2 cellular contexts compared by ENCODE assay signal in the genomic region with DNA sequence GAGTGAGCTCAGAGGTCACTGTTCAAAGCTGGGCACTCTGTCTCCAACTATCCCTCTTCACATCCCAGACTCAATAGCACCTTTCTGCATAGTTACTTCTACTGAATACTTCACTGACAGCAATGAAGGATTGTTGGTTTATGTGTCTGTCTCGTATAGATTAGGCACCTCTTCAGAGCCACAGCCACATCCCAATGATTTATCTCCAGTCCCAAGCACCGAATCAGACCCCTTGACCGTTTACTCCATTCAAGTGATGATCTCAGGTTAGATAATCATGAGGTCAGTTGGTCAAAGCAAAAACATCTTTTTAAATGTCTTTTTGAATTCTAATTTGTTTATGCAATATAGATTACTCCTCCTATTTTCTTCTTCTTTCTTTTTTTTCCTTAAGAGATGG.
TF ChIP-seq lines count a peak whose summit lies in the region.

No MANE protein-coding gene starts in this region.

TF ChIP-seq in K562, 482 proteins besides CTCF, POLR2A, EP300 and RAD21 (continues in another document):
- TF ChIP-seq, protein P1, sequence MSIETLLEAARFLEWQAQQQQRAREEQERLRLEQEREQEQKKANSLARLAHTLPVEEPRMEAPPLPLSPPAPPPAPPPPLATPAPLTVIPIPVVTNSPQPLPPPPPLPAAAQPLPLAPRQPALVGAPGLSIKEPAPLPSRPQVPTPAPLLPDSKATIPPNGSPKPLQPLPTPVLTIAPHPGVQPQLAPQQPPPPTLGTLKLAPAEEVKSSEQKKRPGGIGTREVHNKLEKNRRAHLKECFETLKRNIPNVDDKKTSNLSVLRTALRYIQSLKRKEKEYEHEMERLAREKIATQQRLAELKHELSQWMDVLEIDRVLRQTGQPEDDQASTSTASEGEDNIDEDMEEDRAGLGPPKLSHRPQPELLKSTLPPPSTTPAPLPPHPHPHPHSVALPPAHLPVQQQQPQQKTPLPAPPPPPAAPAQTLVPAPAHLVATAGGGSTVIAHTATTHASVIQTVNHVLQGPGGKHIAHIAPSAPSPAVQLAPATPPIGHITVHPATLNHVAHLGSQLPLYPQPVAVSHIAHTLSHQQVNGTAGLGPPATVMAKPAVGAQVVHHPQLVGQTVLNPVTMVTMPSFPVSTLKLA (conservative IDR thresholded peaks at IDR 0.05) = 0 out of 4 replicates have a peak, but pooled peaks of 1 of the 2 experiments have one; percentile 29
- TF ChIP-seq, protein P2, sequence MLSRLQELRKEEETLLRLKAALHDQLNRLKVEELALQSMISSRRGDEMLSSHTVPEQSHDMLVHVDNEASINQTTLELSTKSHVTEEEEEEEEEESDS (CRISPR knock-in tag; IDR thresholded peaks at IDR 0.05) = no peak
- TF ChIP-seq POLR2AphosphoS5 (IDR thresholded peaks at IDR 0.05; ENCODE audit: control insufficient read depth, insufficient read depth, low read depth, low read length) (peak; percentile 55), KDM1A (IDR thresholded peaks at IDR 0.05) (peak; percentile 85 to 87), TRIM28 (IDR thresholded peaks at IDR 0.05) (no peak), NR1H2 (CRISPR knock-in tag; IDR thresholded peaks at IDR 0.05) (no peak), FOXK2 (conservative IDR thresholded peaks at IDR 0.05 in 1 of 2, IDR thresholded peaks at IDR 0.05 in 1 of 2; ENCODE audit: low read depth in 2 of 2) (peak; percentile 47 to 60; a peak in 2 of 4 replicates), FOSL1 (tag; conservative IDR thresholded peaks at IDR 0.05) (peak; percentile 92), SMAD4 (CRISPR knock-in tag; conservative IDR thresholded peaks at IDR 0.05) (peak; percentile 52), NBN (IDR thresholded peaks at IDR 0.05; ENCODE audit: low read depth) (no peak), MTA2 (IDR thresholded peaks at IDR 0.05; ENCODE audit: low read depth) (peak; percentile 72), NR2C2 (CRISPR knock-in tag; IDR thresholded peaks at IDR 0.05) (no peak), NR2C2 (tag; IDR thresholded peaks at IDR 0.05) (0 out of 2 replicates have a peak, but pooled peaks have one; percentile 23), MEIS2 (IDR thresholded peaks at IDR 0.05; ENCODE audit: partially characterized antibody) (peak; percentile 98), CBX2 (IDR thresholded peaks at IDR 0.05; ENCODE audit: insufficient read depth, low read length, poor library complexity, severe bottlenecking) (no peak), ZNF347 (CRISPR knock-in tag; IDR thresholded peaks at IDR 0.05; ENCODE audit: low read depth) (no peak), NCOA2 (IDR thresholded peaks at IDR 0.05; ENCODE audit: partially characterized antibody in 2 of 2) (no peak), KAT2B (IDR thresholded peaks at IDR 0.05; ENCODE audit: low read depth, low read length) (no peak), ERF (CRISPR knock-in tag; IDR thresholded peaks at IDR 0.05) (no peak)
- TF ChIP-seq, protein P3, sequence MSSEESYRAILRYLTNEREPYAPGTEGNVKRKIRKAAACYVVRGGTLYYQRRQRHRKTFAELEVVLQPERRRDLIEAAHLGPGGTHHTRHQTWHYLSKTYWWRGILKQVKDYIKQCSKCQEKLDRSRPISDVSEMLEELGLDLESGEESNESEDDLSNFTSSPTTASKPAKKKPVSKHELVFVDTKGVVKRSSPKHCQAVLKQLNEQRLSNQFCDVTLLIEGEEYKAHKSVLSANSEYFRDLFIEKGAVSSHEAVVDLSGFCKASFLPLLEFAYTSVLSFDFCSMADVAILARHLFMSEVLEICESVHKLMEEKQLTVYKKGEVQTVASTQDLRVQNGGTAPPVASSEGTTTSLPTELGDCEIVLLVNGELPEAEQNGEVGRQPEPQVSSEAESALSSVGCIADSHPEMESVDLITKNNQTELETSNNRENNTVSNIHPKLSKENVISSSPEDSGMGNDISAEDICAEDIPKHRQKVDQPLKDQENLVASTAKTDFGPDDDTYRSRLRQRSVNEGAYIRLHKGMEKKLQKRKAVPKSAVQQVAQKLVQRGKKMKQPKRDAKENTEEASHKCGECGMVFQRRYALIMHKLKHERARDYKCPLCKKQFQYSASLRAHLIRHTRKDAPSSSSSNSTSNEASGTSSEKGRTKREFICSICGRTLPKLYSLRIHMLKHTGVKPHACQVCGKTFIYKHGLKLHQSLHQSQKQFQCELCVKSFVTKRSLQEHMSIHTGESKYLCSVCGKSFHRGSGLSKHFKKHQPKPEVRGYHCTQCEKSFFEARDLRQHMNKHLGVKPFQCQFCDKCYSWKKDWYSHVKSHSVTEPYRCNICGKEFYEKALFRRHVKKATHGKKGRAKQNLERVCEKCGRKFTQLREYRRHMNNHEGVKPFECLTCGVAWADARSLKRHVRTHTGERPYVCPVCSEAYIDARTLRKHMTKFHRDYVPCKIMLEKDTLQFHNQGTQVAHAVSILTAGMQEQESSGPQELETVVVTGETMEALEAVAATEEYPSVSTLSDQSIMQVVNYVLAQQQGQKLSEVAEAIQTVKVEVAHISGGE (CRISPR knock-in tag; IDR thresholded peaks at IDR 0.05) = no peak
- TF ChIP-seq, protein P4, sequence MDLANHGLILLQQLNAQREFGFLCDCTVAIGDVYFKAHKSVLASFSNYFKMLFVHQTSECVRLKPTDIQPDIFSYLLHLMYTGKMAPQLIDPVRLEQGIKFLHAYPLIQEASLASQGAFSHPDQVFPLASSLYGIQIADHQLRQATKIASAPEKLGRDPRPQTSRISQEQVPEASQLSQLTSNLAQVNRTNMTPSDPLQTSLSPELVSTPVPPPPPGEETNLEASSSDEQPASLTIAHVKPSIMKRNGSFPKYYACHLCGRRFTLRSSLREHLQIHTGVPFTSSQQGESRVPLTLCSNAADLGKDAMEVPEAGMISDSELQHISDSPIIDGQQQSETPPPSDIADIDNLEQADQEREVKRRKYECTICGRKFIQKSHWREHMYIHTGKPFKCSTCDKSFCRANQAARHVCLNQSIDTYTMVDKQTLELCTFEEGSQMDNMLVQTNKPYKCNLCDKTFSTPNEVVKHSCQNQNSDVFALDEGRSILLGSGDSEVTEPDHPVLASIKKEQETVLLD (IDR thresholded peaks at IDR 0.05) = no peak
- TF ChIP-seq, protein P5, sequence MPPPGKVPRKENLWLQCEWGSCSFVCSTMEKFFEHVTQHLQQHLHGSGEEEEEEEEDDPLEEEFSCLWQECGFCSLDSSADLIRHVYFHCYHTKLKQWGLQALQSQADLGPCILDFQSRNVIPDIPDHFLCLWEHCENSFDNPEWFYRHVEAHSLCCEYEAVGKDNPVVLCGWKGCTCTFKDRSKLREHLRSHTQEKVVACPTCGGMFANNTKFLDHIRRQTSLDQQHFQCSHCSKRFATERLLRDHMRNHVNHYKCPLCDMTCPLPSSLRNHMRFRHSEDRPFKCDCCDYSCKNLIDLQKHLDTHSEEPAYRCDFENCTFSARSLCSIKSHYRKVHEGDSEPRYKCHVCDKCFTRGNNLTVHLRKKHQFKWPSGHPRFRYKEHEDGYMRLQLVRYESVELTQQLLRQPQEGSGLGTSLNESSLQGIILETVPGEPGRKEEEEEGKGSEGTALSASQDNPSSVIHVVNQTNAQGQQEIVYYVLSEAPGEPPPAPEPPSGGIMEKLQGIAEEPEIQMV (tag; conservative IDR thresholded peaks at IDR 0.05; ENCODE audit: low read depth) = no peak

TF ChIP-seq in SK-N-SH treated with all-trans-retinoic acid at 6 μM for 48 hours, 23 proteins besides CTCF, POLR2A, EP300 and RAD21 (continued from another document):
- TF ChIP-seq, protein P6, sequence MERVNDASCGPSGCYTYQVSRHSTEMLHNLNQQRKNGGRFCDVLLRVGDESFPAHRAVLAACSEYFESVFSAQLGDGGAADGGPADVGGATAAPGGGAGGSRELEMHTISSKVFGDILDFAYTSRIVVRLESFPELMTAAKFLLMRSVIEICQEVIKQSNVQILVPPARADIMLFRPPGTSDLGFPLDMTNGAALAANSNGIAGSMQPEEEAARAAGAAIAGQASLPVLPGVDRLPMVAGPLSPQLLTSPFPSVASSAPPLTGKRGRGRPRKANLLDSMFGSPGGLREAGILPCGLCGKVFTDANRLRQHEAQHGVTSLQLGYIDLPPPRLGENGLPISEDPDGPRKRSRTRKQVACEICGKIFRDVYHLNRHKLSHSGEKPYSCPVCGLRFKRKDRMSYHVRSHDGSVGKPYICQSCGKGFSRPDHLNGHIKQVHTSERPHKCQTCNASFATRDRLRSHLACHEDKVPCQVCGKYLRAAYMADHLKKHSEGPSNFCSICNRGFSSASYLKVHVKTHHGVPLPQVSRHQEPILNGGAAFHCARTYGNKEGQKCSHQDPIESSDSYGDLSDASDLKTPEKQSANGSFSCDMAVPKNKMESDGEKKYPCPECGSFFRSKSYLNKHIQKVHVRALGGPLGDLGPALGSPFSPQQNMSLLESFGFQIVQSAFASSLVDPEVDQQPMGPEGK (CRISPR knock-in tag; IDR thresholded peaks at IDR 0.05; ENCODE audit: borderline replicate concordance) = no peak
- TF ChIP-seq ZC3H10 (CRISPR knock-in tag; IDR thresholded peaks at IDR 0.05) (no peak), TCF4 (CRISPR knock-in tag; IDR thresholded peaks at IDR 0.05; ENCODE audit: borderline replicate concordance) (no peak), ZNF70 (CRISPR knock-in tag; IDR thresholded peaks at IDR 0.05) (no peak), OSR1 (CRISPR knock-in tag; IDR thresholded peaks at IDR 0.05) (no peak), BACH2 (CRISPR knock-in tag; IDR thresholded peaks at IDR 0.05; ENCODE audit: borderline replicate concordance) (no peak), RARB (CRISPR knock-in tag; IDR thresholded peaks at IDR 0.05) (no peak), ZFP3 (CRISPR knock-in tag; IDR thresholded peaks at IDR 0.05) (no peak), GLIS3 (CRISPR knock-in tag; IDR thresholded peaks at IDR 0.05) (no peak), SNAI2 (CRISPR knock-in tag; IDR thresholded peaks at IDR 0.05) (no peak), TOX (CRISPR knock-in tag; IDR thresholded peaks at IDR 0.05; ENCODE audit: borderline replicate concordance) (no peak)
- TF ChIP-seq, protein P7, sequence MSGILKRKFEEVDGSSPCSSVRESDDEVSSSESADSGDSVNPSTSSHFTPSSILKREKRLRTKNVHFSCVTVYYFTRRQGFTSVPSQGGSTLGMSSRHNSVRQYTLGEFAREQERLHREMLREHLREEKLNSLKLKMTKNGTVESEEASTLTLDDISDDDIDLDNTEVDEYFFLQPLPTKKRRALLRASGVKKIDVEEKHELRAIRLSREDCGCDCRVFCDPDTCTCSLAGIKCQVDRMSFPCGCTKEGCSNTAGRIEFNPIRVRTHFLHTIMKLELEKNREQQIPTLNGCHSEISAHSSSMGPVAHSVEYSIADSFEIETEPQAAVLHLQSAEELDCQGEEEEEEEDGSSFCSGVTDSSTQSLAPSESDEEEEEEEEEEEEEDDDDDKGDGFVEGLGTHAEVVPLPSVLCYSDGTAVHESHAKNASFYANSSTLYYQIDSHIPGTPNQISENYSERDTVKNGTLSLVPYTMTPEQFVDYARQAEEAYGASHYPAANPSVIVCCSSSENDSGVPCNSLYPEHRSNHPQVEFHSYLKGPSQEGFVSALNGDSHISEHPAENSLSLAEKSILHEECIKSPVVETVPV (CRISPR knock-in tag; IDR thresholded peaks at IDR 0.05) = no peak
- TF ChIP-seq, protein P8, sequence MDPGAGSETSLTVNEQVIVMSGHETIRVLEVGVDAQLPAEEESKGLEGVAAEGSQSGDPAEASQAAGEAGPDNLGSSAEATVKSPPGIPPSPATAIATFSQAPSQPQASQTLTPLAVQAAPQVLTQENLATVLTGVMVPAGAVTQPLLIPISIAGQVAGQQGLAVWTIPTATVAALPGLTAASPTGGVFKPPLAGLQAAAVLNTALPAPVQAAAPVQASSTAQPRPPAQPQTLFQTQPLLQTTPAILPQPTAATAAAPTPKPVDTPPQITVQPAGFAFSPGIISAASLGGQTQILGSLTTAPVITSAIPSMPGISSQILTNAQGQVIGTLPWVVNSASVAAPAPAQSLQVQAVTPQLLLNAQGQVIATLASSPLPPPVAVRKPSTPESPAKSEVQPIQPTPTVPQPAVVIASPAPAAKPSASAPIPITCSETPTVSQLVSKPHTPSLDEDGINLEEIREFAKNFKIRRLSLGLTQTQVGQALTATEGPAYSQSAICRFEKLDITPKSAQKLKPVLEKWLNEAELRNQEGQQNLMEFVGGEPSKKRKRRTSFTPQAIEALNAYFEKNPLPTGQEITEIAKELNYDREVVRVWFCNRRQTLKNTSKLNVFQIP (CRISPR knock-in tag; IDR thresholded peaks at IDR 0.05; ENCODE audit: borderline replicate concordance, low read depth) = no peak
- TF ChIP-seq, protein P9, sequence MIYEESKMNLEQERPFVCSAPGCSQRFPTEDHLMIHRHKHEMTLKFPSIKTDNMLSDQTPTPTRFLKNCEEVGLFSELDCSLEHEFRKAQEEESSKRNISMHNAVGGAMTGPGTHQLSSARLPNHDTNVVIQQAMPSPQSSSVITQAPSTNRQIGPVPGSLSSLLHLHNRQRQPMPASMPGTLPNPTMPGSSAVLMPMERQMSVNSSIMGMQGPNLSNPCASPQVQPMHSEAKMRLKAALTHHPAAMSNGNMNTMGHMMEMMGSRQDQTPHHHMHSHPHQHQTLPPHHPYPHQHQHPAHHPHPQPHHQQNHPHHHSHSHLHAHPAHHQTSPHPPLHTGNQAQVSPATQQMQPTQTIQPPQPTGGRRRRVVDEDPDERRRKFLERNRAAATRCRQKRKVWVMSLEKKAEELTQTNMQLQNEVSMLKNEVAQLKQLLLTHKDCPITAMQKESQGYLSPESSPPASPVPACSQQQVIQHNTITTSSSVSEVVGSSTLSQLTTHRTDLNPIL (CRISPR knock-in tag; IDR thresholded peaks at IDR 0.05; ENCODE audit: low read depth) = no peak
